Comparison of ENCODE assay signal across 14 cellular contexts in genomic region chr10:97780991-97781540, GRCh38. TPM values are rescaled to one million over a fixed set of nuclear protein-coding genes. Genes with fewer than 3 reads are reported as not detected.
DNase-seq lines count a peak whose midpoint lies in the region; ATAC-seq, FAIRE-seq and TF ChIP-seq lines count a peak whose summit lies in the region.
"Had no signal": no experiment of that assay in that cellular context is flagged by ENCODE, and none has a peak within 500 bp of the region (broad histone marks: within the 10 kb centered on the region; RNA-seq: fewer than 3 reads in every experiment).

No MANE protein-coding gene starts in this region.

- H2BK5ac ChIP-seq in H1 (ENCODE audit: low read depth, low read length): no peak overlapping the region

- H2AFZ ChIP-seq in H1 (ENCODE audit: low read length): no peak overlapping the region
- H2AFZ ChIP-seq in osteoblast (ENCODE audit: low read length): no peak overlapping the region

- H3K9me3 ChIP-seq in H1 (ENCODE audit: insufficient read depth in 2 of 2, low read depth in 1 of 2, low read length in 1 of 2) (no peaks in the 10 kb centered on the region), osteoblast (ENCODE audit: low read depth, low read length) (no peaks in the 10 kb centered on the region)

- H3K4ac ChIP-seq in H1 (replicated peaks; ENCODE audit: insufficient read length, low read depth, low read length): no peak overlapping the region

- H2BK20ac ChIP-seq in H1 (ENCODE audit: low read length): no peak overlapping the region

- POLR2A ChIA-PET in H1 (lab: Charles Lee; ENCODE audit: partially characterized antibody): interaction anchor here (0.6 to 2.2 kb wide), 6 partner anchors 9 to 67 kb away, joined by 3 to 5 read pairs (median 4); partner anchors contain the start of genes MARVELD1 and SFRP5

- no peak overlapping the region for H2BK120ac ChIP-seq in H1 (replicated peaks; ENCODE audit: low read depth, low read length)

- H3K27me3 ChIP-seq in H1 (replicated peaks in 1 of 4; ENCODE audit: control insufficient read depth in 3 of 4, extremely low read depth in 1 of 4, insufficient read depth in 3 of 4, low read length in 3 of 4) (no peaks in the 10 kb centered on the region), osteoblast (ENCODE audit: insufficient read depth, low read length) (peaks cover 2% of the 10 kb centered on the region)

- H3K4me3 ChIP-seq in H1 (ENCODE audit: extremely low read depth in 1 of 4, insufficient read depth in 2 of 4, low read depth in 3 of 4, low read length in 4 of 4) (no peak overlapping the region), osteoblast (ENCODE audit: insufficient read depth, low read length) (no peak overlapping the region)

- H3K4me1 ChIP-seq in H1 (replicated peaks in 1 of 4; ENCODE audit: control insufficient read depth in 3 of 4, insufficient read depth in 4 of 4, low read length in 3 of 4) (peaks cover 0 to 14% (median 5%) of the 10 kb centered on the region in 4 experiments; a peak in 6 of 7 replicates), osteoblast (ENCODE audit: insufficient read depth, low read length) (no peaks in the 10 kb centered on the region)

- no peaks in the 10 kb centered on the region for H3K36me3 ChIP-seq in H1 (ENCODE audit: control insufficient read depth in 2 of 4, insufficient read depth in 4 of 4, low read length in 3 of 4)
- no peaks in the 10 kb centered on the region for H3K36me3 ChIP-seq in osteoblast (ENCODE audit: insufficient read depth, low read length)

- H4K91ac ChIP-seq in H1 (replicated peaks; ENCODE audit: insufficient read length, low read length): no peak overlapping the region

- H3K79me2 ChIP-seq in H1 (ENCODE audit: control insufficient read depth in 1 of 2, insufficient read depth in 2 of 2, low read length in 2 of 2) (no peaks in the 10 kb centered on the region), osteoblast (ENCODE audit: insufficient read depth, low read length) (no peaks in the 10 kb centered on the region)

- H4K20me1 ChIP-seq in H1 (replicated peaks in 1 of 2; ENCODE audit: control insufficient read depth in 1 of 2, insufficient read depth in 2 of 2, low read length in 2 of 2): no peaks in the 10 kb centered on the region
- no peaks in the 10 kb centered on the region for H4K20me1 ChIP-seq in osteoblast (ENCODE audit: insufficient read depth, low read length)

- H2BK15ac ChIP-seq in H1 (ENCODE audit: low read length): no peak overlapping the region

- H3K18ac ChIP-seq in H1 (ENCODE audit: extremely low read depth, low read length): no peak overlapping the region

- H3K23ac ChIP-seq in H1 (ENCODE audit: insufficient read length): no peak overlapping the region

- H4K8ac ChIP-seq in H1 (ENCODE audit: extremely low read depth, insufficient read depth, low read length): no peak overlapping the region

- H3K14ac ChIP-seq in H1 (ENCODE audit: insufficient read length): no peak overlapping the region

- TF ChIP-seq POLR2A in H1 (IDR thresholded peaks at IDR 0.05; ENCODE audit: control extremely low read depth in 1 of 2, low read depth in 2 of 2, low read length in 2 of 2): no peak

- peak; percentile 66 for DNase-seq in ELF-1 (ENCODE audit: low read depth, low spot score)
- DNase-seq in RPMI7951 (ENCODE audit: low read depth): peak; percentile 31
- DNase-seq in H1 (ENCODE audit: low read depth in 1 of 2, low spot score in 2 of 2): no peak
- DNase-seq in osteoblast (ENCODE audit: insufficient read length, low spot score, missing footprints): peak; percentile 82
- DNase-seq in NCI-H748 (lab: John Stamatoyannopoulos, UW; ENCODE audit: unreplicated experiment): no peak
- DNase-seq in glomerular visceral epithelial cell (ENCODE audit: extremely low spot score): no peak
- DNase-seq in AML-193 (lab: John Stamatoyannopoulos, UW): no peak
- DNase-seq: activated CD4-positive, alpha-beta memory T cell treated with anti-CD3 and anti-CD28 coated beads, Interleukin-2, amount 10 ng/mL, durations not matched to agents 7 days and 5 days; SHP77 treated with DMSO at 0.1 percent for 48 hours; stimulated activated CD4-positive, alpha-beta T cell treated with anti-CD3 and anti-CD28 coated beads, Interleukin-4, amount 100 ng/mL, for 24 hours had no signal

- H2AK5ac ChIP-seq in H1 (ENCODE audit: low read depth, low read length): no peak overlapping the region

- TF ChIP-seq RAD21 in H1 (IDR thresholded peaks at IDR 0.05 in 1 of 2, conservative IDR thresholded peaks at IDR 0.05 in 1 of 2; ENCODE audit: low read depth in 2 of 2, low read length in 2 of 2): peak in 1 of 2 experiments; percentile 1; a peak in 1 of 4 replicates

- peak overlapping the region; percentile 11 for H4K5ac ChIP-seq in H1 (ENCODE audit: insufficient read length, low read depth, low read length)

- H3K27ac ChIP-seq in H1 (ENCODE audit: low read depth, low read length) (no peak overlapping the region), osteoblast (ENCODE audit: low read depth, low read length) (no peak overlapping the region)

- H2BK12ac ChIP-seq in H1 (ENCODE audit: low read depth, low read length): peak overlapping the region; percentile 60; the same call in 1 of the 2 replicates

- H3K4me2 ChIP-seq in H1 (ENCODE audit: insufficient read depth in 1 of 2, low read depth in 2 of 2, low read length in 2 of 2) (no peak overlapping the region), osteoblast (ENCODE audit: insufficient read depth, low read length) (no peak overlapping the region)

- no peaks in the 10 kb centered on the region for H3K79me1 ChIP-seq in H1 (ENCODE audit: low read depth, low read length)

- ATAC-seq in GM19467 (IDR thresholded peaks at IDR 0.05; ENCODE audit: unreplicated experiment): no peak

- no peak for TF ChIP-seq CTCF in H1 (IDR thresholded peaks at IDR 0.05; ENCODE audit: control extremely low read depth in 1 of 3, insufficient read depth in 1 of 3, low read depth in 1 of 3, low read length in 3 of 3)
- no peak for TF ChIP-seq CTCF in osteoblast (IDR thresholded peaks at IDR 0.05; ENCODE audit: extremely low read depth, low read depth, low read length)

- CTCF ChIA-PET in H1 (lab: Charles Lee; ENCODE audit: partially characterized antibody): interaction anchor here (1.0 to 8.8 kb wide), 19 partner anchors 9 to 260 kb away, joined by 3 to 98 read pairs (median 4); partner anchors contain the start of gene SFRP5

- no peaks in the 10 kb centered on the region for H3K23me2 ChIP-seq in H1 (ENCODE audit: low read depth, low read length)

- TF ChIP-seq EP300 in H1 (IDR thresholded peaks at IDR 0.05; ENCODE audit: borderline replicate concordance in 1 of 2, low read depth in 2 of 2, low read length in 2 of 2): no peak

- no peak for FAIRE-seq in H1 (lab: Jason Lieb, UNC)
- FAIRE-seq: astrocyte, GM18507 had no signal

- WGBS in H1 (ENCODE audit: extremely low coverage in 1 of 2, insufficient coverage in 1 of 2, insufficient read length in 1 of 2, insufficient replicate concordance in 2 of 2, low coverage in 1 of 2, low lambda C conversion rate in 2 of 2, missing lambda C conversion rate in 1 of 2), 2 experiments: 81% methylated on average over 6 of the region's 6 CpGs; no CpG with 5 or more reads in 1 of the 2 experiments

- no peak overlapping the region for H3K56ac ChIP-seq in H1 (replicated peaks; ENCODE audit: insufficient read length, low read depth, low read length)

- no peak overlapping the region for H3K9ac ChIP-seq in H1 (replicated peaks in 1 of 4; ENCODE audit: extremely low read depth in 1 of 4, low read depth in 3 of 4, low read length in 3 of 4)

TF ChIP-seq in H1, 55 proteins besides CTCF, POLR2A, EP300 and RAD21:
- TF ChIP-seq CHD2 (IDR thresholded peaks at IDR 0.05; ENCODE audit: low read length) (no peak), PHF8 (conservative IDR thresholded peaks at IDR 0.05; ENCODE audit: low read depth, low read length) (0 out of 2 replicates have a peak, but pooled peaks have one; percentile 21)
TF ChIP-seq in H1: peak in this region for 1.

RNA-seq across cellular contexts. Expression of gene SFRP5, which starts 9.3 kb away (rescaled TPM):
- not detected in 2 replicates for total RNA-seq in RPMI7951 (2014; rRNA removed; shearing (Covaris generic))
- total RNA-seq in H1 (2021; fragmentation: NEBNext Ultra II Directional; extraction: Animal tissue kit (Norgen Biotek cat#: 25700)): 3.3 and 3.9 TPM in 2 replicates
- polyA plus RNA-seq in H1 (2011; rRNA removed): 5.9 and 8.6 TPM in 2 replicates
- polyA plus RNA-seq in H1 (2011; cell fraction: cytosol; rRNA removed): 5.3 TPM
- polyA plus RNA-seq in H1 (2011; cell fraction: nucleus; rRNA removed): 4.9 TPM
- 1.2 to 5.2 TPM (median 3.9 TPM) in 4 replicates for polyA plus RNA-seq in H1 (2012, experiment 1 of 2)
- polyA plus RNA-seq in H1 (2012, experiment 2 of 2): 4.1 TPM
- polyA plus RNA-seq in H1 (2013, experiment 1 of 2): 3.9 TPM
- 3.5 TPM for polyA plus RNA-seq in H1 (2013, experiment 2 of 2)
- 1.4 TPM in 2 replicates for polyA minus RNA-seq in H1 (2011; rRNA and poly(A)+ RNA removed)
- polyA minus RNA-seq in H1 (2011; cell fraction: cytosol; rRNA and poly(A)+ RNA removed): 3.2 TPM
- 3.4 TPM for polyA minus RNA-seq in H1 (2011; cell fraction: nucleus; rRNA and poly(A)+ RNA removed)
- total RNA-seq in osteoblast: not detected in 2 replicates
- total RNA-seq: activated CD4-positive, alpha-beta memory T cell treated with anti-CD3 and anti-CD28 coated beads, Interleukin-2, amount 10 ng/mL, durations not matched to agents 7 days and 5 days had no signal
- polyA plus RNA-seq: IgD-negative memory B cell had no signal

RNA-seq across cellular contexts. Expression of gene ZFYVE27, which starts 44.1 kb away (rescaled TPM):
- 7.0 and 10.3 TPM in 2 replicates for total RNA-seq in RPMI7951 (2014; rRNA removed; shearing (Covaris generic))
- total RNA-seq in H1 (2021; fragmentation: NEBNext Ultra II Directional; extraction: Animal tissue kit (Norgen Biotek cat#: 25700)): 19.8 and 22.7 TPM in 2 replicates
- 16.6 and 20.9 TPM in 2 replicates for polyA plus RNA-seq in H1 (2011; rRNA removed)
- polyA plus RNA-seq in H1 (2011; cell fraction: cytosol; rRNA removed): 25.1 TPM
- 71.3 TPM for polyA plus RNA-seq in H1 (2011; cell fraction: nucleus; rRNA removed)
- polyA plus RNA-seq in H1 (2012, experiment 1 of 2): 16.9 to 25.8 TPM (median 22.2 TPM) in 4 replicates
- 14.8 TPM for polyA plus RNA-seq in H1 (2012, experiment 2 of 2)
- polyA plus RNA-seq in H1 (2013, experiment 1 of 2): 18.9 TPM
- 17.1 TPM for polyA plus RNA-seq in H1 (2013, experiment 2 of 2)
- 18.7 and 19.5 TPM in 2 replicates for polyA minus RNA-seq in H1 (2011; rRNA and poly(A)+ RNA removed)
- 11.0 TPM for polyA minus RNA-seq in H1 (2011; cell fraction: cytosol; rRNA and poly(A)+ RNA removed)
- 36.0 TPM for polyA minus RNA-seq in H1 (2011; cell fraction: nucleus; rRNA and poly(A)+ RNA removed)
- 16.5 and 19.9 TPM in 2 replicates for total RNA-seq in osteoblast

Comparison
In these comparisons a context has a peak if more than half of its experiments do, and no peak if none do; other contexts are left out.
1. DNase-seq: peak in ELF-1 (single experiment), RPMI7951 (single experiment) and osteoblast (single experiment); none in H1 (0 of 2), NCI-H748 (single experiment), glomerular visceral epithelial cell (single experiment) and AML-193 (0 of 2).